ENCODE assay signal across 28 cellular contexts in the genomic region with DNA sequence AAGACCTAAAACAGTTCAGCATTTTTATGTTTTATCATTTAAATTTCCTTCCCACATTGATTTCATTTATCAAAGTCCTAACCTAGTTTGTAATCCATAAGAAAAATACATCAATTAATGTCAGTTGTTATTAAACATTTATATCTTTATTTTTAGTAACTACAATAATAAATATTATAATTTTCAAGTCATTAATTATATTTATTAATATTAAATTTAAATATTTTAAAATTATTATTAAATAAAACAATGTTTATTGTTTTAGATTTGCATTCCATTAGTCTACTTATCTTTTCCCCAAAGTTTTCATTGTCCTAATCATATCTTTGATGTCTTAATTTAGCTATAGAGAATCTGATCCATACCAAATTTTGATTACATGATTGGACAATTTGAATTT.
"Had no signal": no experiment of that assay in that cellular context is flagged by ENCODE, and none has a peak within 500 bp of the region (broad histone marks: within the 10 kb centered on the region; RNA-seq: fewer than 3 reads in every experiment).

No MANE protein-coding gene starts in this region.

- H3K27me3 ChIP-seq: adrenal gland, body of pancreas, colonic mucosa, gastrocnemius medialis, heart left ventricle had no signal

- H3K36me3 ChIP-seq: adrenal gland, colonic mucosa, gastrocnemius medialis, heart left ventricle had no signal

- H3K4me1 ChIP-seq: adrenal gland, body of pancreas, colonic mucosa, gastrocnemius medialis, heart left ventricle had no signal

- H3K9me3 ChIP-seq: adrenal gland, body of pancreas, colonic mucosa, gastrocnemius medialis had no signal

- DNase-seq: activated B cell treated with CpG ODN at 0.5 μM for 24 hours; activated CD4-positive, alpha-beta memory T cell treated with anti-CD3 and anti-CD28 coated beads for 36 hours; activated CD4-positive, alpha-beta T cell treated with anti-CD3 and anti-CD28 coated beads for 48 hours; activated CD4-positive, alpha-beta T cell treated with anti-CD3 and anti-CD28 coated beads, Interleukin-2, amount 50 U/mL, for 1 hour; activated CD8-positive, alpha-beta memory T cell treated with anti-CD3 and anti-CD28 coated beads, Interleukin-2, amount 10 ng/mL, durations not matched to agents 7 days and 5 days; activated CD8-positive, alpha-beta memory T cell treated with anti-CD3 and anti-CD28 coated beads, Interleukin-2, amount 50 U/mL, for 4 hours; activated CD8-positive, alpha-beta T cell treated with anti-CD3 and anti-CD28 coated beads, Interleukin-2, amount 10 ng/mL, durations not matched to agents 7 days and 5 days; activated effector memory CD4-positive, alpha-beta T cell treated with anti-CD3 and anti-CD28 coated beads, Interleukin-2, amount 50 U/mL, for 16 hours; activated naive CD4-positive, alpha-beta T cell treated with anti-CD3 and anti-CD28 coated beads for 36 hours; activated naive CD8-positive, alpha-beta T cell treated with anti-CD3 and anti-CD28 coated beads for 36 hours; activated naive CD8-positive, alpha-beta T cell treated with anti-CD3 and anti-CD28 coated beads, Interleukin-2, amount 50 U/mL, for 24 hours; activated T-cell treated with anti-CD3 and anti-CD28 coated beads, Interleukin-2, amount 50 U/mL, for 1 hour; activated T-cell treated with anti-CD3 and anti-CD28 coated beads, Interleukin-2, amount 50 U/mL, for 48 hours; adrenal gland; amygdala; aorta; body of pancreas; caudate nucleus; colonic mucosa; effector CD8-positive, alpha-beta T cell; foreskin fibroblast; gastrocnemius medialis; glutamatergic neuron; heart left ventricle; T-helper 2 cell had no signal

- H3K4me3 ChIP-seq: adrenal gland, body of pancreas, colonic mucosa, gastrocnemius medialis, heart left ventricle had no signal

- H3K27ac ChIP-seq: adrenal gland, body of pancreas, colonic mucosa, gastrocnemius medialis, heart left ventricle, VCaP had no signal

- ATAC-seq: activated CD4-positive, CD25-positive, alpha-beta regulatory T cell treated with anti-CD3 and anti-CD28 coated beads, Interleukin-2, amount 50 U/mL, for 24 hours; activated CD8-positive, alpha-beta memory T cell treated with anti-CD3 and anti-CD28 coated beads, Interleukin-2, amount 10 ng/mL, durations not matched to agents 7 days and 5 days; activated CD8-positive, alpha-beta T cell treated with anti-CD3 and anti-CD28 coated beads, Interleukin-2, amount 10 ng/mL, durations not matched to agents 7 days and 5 days; activated naive CD8-positive, alpha-beta T cell treated with anti-CD3 and anti-CD28 coated beads, Interleukin-2, amount 50 U/mL, for 24 hours; body of pancreas; esophagus mucosa; gastrocnemius medialis; heart left ventricle had no signal
